Comparison of ENCODE assay signal across 1 cellular context in the genomic region with DNA sequence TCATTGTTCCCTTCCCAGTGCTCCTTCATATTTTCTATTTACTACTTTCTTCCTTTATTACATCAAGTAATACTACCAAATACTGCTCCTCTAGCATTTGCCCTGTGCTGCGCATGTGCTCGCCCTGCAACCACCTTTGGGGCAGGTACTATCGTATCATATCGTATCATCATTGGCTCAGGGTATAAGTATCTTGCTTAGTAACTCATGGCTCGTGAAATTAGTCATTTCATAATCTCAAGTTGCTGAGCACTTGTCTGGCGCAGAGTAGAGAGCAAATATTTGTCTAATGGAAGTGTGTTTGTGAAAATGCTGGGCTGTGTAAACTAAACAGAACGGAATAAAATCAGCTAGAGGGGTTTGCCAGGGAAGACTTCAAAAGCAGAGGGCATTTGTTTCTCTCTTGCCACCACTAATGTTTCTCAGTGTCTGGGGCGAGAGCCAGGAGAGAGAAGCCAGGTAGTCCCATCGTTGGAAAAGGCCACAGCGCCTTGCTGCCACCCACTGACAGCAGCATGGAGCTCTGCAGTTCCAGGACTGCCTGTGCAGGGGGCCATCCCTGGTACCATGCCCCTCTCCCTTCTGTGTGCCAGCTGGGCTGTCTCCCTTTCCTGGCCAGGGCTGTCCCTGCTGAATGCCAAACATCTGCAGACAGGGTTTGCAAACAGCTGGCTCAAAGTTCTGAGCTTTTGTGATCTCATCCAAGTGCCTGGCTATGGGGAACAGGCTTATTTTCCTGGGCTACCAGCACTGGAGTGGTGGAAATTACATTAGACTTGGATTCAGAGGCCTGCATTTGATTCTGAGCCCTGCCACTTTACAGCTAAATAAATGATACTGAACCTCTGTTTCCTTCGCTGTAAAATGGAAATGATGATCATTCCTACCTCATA.
TF ChIP-seq lines count a peak whose summit lies in the region.

No MANE protein-coding gene starts in this region.

TF ChIP-seq in liver, 16 proteins besides CTCF, POLR2A, EP300 and RAD21 (continued from another document):
- TF ChIP-seq, protein P1, sequence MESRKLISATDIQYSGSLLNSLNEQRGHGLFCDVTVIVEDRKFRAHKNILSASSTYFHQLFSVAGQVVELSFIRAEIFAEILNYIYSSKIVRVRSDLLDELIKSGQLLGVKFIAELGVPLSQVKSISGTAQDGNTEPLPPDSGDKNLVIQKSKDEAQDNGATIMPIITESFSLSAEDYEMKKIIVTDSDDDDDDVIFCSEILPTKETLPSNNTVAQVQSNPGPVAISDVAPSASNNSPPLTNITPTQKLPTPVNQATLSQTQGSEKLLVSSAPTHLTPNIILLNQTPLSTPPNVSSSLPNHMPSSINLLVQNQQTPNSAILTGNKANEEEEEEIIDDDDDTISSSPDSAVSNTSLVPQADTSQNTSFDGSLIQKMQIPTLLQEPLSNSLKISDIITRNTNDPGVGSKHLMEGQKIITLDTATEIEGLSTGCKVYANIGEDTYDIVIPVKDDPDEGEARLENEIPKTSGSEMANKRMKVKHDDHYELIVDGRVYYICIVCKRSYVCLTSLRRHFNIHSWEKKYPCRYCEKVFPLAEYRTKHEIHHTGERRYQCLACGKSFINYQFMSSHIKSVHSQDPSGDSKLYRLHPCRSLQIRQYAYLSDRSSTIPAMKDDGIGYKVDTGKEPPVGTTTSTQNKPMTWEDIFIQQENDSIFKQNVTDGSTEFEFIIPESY (IDR thresholded peaks at IDR 0.05), result peak; percentile 73
- TF ChIP-seq FOXA1 (IDR thresholded peaks at IDR 0.05) (peak; percentile 53), JUND (IDR thresholded peaks at IDR 0.05) (peak; percentile 62 to 64), FOXA2 (IDR thresholded peaks at IDR 0.05) (no peak)
TF ChIP-seq in liver: peak in this region for 12.
